Comparison of ENCODE assay signal across 10 cellular contexts in the genomic region with DNA sequence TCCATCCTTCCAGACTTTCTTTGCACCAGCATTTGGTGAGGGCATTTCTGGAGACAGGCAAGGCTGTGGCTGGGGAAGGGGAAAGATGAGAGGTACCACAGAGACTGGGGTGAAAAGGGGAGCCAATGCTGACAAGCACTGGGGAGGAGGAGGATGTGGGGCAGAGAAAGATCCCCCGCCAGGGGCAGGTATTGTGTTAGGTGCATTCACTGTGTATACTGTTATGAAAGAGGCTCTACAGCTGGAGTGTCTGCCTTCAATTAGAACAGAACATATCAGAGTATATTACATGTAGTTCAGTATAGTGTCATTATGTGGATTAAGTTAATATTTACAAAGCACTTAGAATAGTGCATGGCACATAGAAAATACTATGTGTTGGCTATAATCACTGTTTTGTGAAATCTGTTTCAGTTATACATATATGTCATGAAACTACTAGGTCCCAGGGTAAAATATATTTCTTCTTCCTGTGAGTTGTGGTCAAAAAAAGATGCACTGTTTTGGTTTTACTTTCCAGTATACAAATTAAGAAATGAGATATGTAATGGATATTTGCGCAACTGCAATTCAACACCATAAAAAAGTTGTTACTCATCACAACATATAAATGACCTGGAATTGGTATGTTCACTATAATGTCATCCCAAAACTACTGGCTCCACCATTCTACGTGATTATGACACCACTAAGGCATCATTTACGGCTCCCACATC. TPM values are rescaled to one million over a fixed set of nuclear protein-coding genes. Genes with fewer than 3 reads are reported as not detected.
DNase-seq lines count a peak whose midpoint lies in the region; ATAC-seq and TF ChIP-seq lines count a peak whose summit lies in the region.
"Had no signal": no experiment of that assay in that cellular context is flagged by ENCODE, and none has a peak within 500 bp of the region (broad histone marks: within the 10 kb centered on the region; RNA-seq: fewer than 3 reads in every experiment).

No MANE protein-coding gene starts in this region.

- H3K27ac ChIP-seq in stomach, result no peak overlapping the region

- H3K27me3 ChIP-seq in stomach, result no peaks in the 10 kb centered on the region

- intact Hi-C loops in stomach (cut with DNase I; ENCODE audit: low total_unique reads), result no loop called here

- no peak overlapping the region for H3K4me3 Mint-ChIP-seq in nephron progenitor cell

- peaks cover 46% of the 10 kb centered on the region for H3K4me1 Mint-ChIP-seq in nephron progenitor cell

- peak; percentile 21 for DNase-seq in epithelial cell of esophagus (ENCODE audit: low read depth)
- DNase-seq in RPMI8226, result no peak
- no peak for DNase-seq in stomach
- DNase-seq in nephron progenitor cell, result no peak
- no peak for DNase-seq in NAMALWA (ENCODE audit: low spot score)
- DNase-seq: DMS153; NK-92 treated with Interleukin-12 subunit alpha and Interleukin-12 subunit beta, amount 100 ng/mL, for 24 hours had no signal

- no peaks in the 10 kb centered on the region for H3K27me3 Mint-ChIP-seq in nephron progenitor cell (ENCODE audit: low read depth, poor library complexity)

- WGBS in stomach, 5 donors, result 78 to 94% (median 91%) methylated on average over 4 of the region's 4 CpGs

- no peak for TF ChIP-seq EP300 in stomach (IDR thresholded peaks at IDR 0.05)

- H3K36me3 Mint-ChIP-seq in nephron progenitor cell (ENCODE audit: low read depth), result peaks cover 1% of the 10 kb centered on the region

- ATAC-seq in GM18519 (IDR thresholded peaks at IDR 0.05; ENCODE audit: low FRiP score, unreplicated experiment) (peak; percentile 58), GM21576 (IDR thresholded peaks at IDR 0.05; ENCODE audit: unreplicated experiment) (peak; percentile 81), HG03378 (IDR thresholded peaks at IDR 0.05; ENCODE audit: unreplicated experiment) (peak; percentile 68)

- H3K4me3 ChIP-seq in epithelial cell of esophagus (ENCODE audit: low read length) (no peak overlapping the region), stomach (no peak overlapping the region)

- H3K9me3 Mint-ChIP-seq in nephron progenitor cell, result no peaks in the 10 kb centered on the region

- H3K9me3 ChIP-seq in stomach, result no peaks in the 10 kb centered on the region

- no peaks in the 10 kb centered on the region for H3K36me3 ChIP-seq in stomach

- peaks cover 4 to 47% (median 23%) of the 10 kb centered on the region in 4 donors for H3K4me1 ChIP-seq in stomach

- TF ChIP-seq POLR2A in stomach (IDR thresholded peaks at IDR 0.05), result no peak

- no peak overlapping the region for H3K27ac Mint-ChIP-seq in nephron progenitor cell

- TF ChIP-seq CTCF in epithelial cell of esophagus (IDR thresholded peaks at IDR 0.05; ENCODE audit: insufficient read depth, low read depth, low read length, missing control alignments) (no peak), stomach (IDR thresholded peaks at IDR 0.05) (no peak), nephron progenitor cell (IDR thresholded peaks at IDR 0.05) (no peak)

RNA-seq across cellular contexts. Expression of a gene that starts 8.4 kb away (rescaled TPM):
- 10 to 100 TPM in 3 of 5 donors, 1 to 10 TPM in 2; 3.2 to 40.2 (median 20.9) TPM for total RNA-seq in stomach
- polyA plus RNA-seq in stomach, result 10 to 100 TPM in 1 of 3 donors, 1 to 10 TPM in 2; 2.8 to 11.3 (median 3.1) TPM

RNA-seq across cellular contexts. Expression of a gene that starts 29.7 kb away (rescaled TPM):
- 10 to 100 TPM in 1 of 5 donors, 1 to 10 TPM in 4; 4.1 to 11.3 (median 9.4) TPM for total RNA-seq in stomach
- polyA plus RNA-seq in stomach, result 10 to 100 TPM in 2 of 3 donors, 1 to 10 TPM in 1; 8.1 to 19.6 (median 13.9) TPM

RNA-seq across cellular contexts. Expression of a gene that starts 39.7 kb away (rescaled TPM):
- 100 to 1,000 TPM in 3 of 5 donors, 10 to 100 TPM in 2; 80.5 to 419 (median 147) TPM for total RNA-seq in stomach
- 100 to 1,000 TPM; 178 to 219 (median 196) TPM for polyA plus RNA-seq in stomach

RNA-seq across cellular contexts. Expression of a gene that starts 52.0 kb away (rescaled TPM):
- under 1 TPM in 2 of 5 donors, not detected in 3; 0.37 to 0.87 TPM for total RNA-seq in stomach
- 1 to 10 TPM in 2 of 3 donors, not detected in 1; 3.1 to 5.5 TPM for polyA plus RNA-seq in stomach
